10 cellular contexts compared by ENCODE assay signal in the genomic region with DNA sequence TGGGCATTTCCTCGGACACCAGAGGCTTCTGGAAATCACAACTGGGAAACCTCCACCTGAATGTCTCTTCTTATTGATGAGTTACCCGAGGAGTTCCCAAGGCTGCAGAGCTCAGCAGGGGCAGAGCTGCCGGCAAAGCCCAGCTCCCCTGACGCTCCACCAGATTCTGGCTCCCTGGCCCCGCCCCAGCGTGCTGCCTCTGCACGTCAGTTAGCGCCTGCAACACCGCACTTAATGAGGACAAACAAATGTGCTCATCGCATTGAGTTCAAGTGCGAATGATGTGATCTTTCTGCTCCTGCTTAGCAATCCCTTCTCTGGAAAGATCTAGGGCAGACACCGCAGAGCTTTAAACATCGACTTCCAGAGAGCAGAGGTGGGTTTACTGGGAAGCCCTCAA. TPM values are rescaled to one million over a fixed set of nuclear protein-coding genes. Genes with fewer than 3 reads are reported as not detected.
DNase-seq lines count a peak whose midpoint lies in the region; ATAC-seq and TF ChIP-seq lines count a peak whose summit lies in the region.
"Had no signal": no experiment of that assay in that cellular context is flagged by ENCODE, and none has a peak within 500 bp of the region (broad histone marks: within the 10 kb centered on the region; RNA-seq: fewer than 3 reads in every experiment).

No MANE protein-coding gene starts in this region.

- POLR2A ChIA-PET in activated CD4-positive, alpha-beta T cell treated with anti-CD3 and anti-CD28 coated beads for 36 hours (lab: Charles Lee), result no interaction called here
- POLR2A ChIA-PET in activated CD8-positive, alpha-beta T cell treated with anti-CD3 and anti-CD28 coated beads for 36 hours (lab: Charles Lee), result no interaction called here

- TF ChIP-seq CTCF in activated CD8-positive, alpha-beta T cell treated with anti-CD3 and anti-CD28 coated beads for 36 hours (IDR thresholded peaks at IDR 0.05), result no peak
- TF ChIP-seq CTCF in fibroblast of pulmonary artery (IDR thresholded peaks at IDR 0.05; ENCODE audit: low read length, missing control alignments) (no peak), osteocyte (IDR thresholded peaks at IDR 0.05) (no peak)

- peak; percentile 71 for ATAC-seq in activated CD4-positive, alpha-beta T cell treated with anti-CD3 and anti-CD28 coated beads for 36 hours
- ATAC-seq in activated CD8-positive, alpha-beta T cell treated with anti-CD3 and anti-CD28 coated beads for 36 hours, result peak; percentile 66
- ATAC-seq in GM18520 (IDR thresholded peaks at IDR 0.05; ENCODE audit: unreplicated experiment), result no peak
- ATAC-seq in HG03342 (IDR thresholded peaks at IDR 0.05; ENCODE audit: unreplicated experiment), result no peak

- no peak overlapping the region for H3K4me3 Mint-ChIP-seq in activated CD4-positive, alpha-beta T cell treated with anti-CD3 and anti-CD28 coated beads for 36 hours
- H3K4me3 Mint-ChIP-seq in activated CD8-positive, alpha-beta T cell treated with anti-CD3 and anti-CD28 coated beads for 36 hours, result peak overlapping the region; percentile 33
- H3K4me3 Mint-ChIP-seq in osteocyte (ENCODE audit: unreplicated experiment), result peak overlapping the region; percentile 62

- no peaks in the 10 kb centered on the region for H3K9me3 Mint-ChIP-seq in activated CD4-positive, alpha-beta T cell treated with anti-CD3 and anti-CD28 coated beads for 36 hours (ENCODE audit: low read depth)
- H3K9me3 Mint-ChIP-seq in activated CD8-positive, alpha-beta T cell treated with anti-CD3 and anti-CD28 coated beads for 36 hours, result peaks cover 2% of the 10 kb centered on the region
- H3K9me3 Mint-ChIP-seq in osteocyte (ENCODE audit: unreplicated experiment), result no peaks in the 10 kb centered on the region

- peaks cover 7% of the 10 kb centered on the region for H3K27me3 Mint-ChIP-seq in activated CD4-positive, alpha-beta T cell treated with anti-CD3 and anti-CD28 coated beads for 36 hours
- H3K27me3 Mint-ChIP-seq in activated CD8-positive, alpha-beta T cell treated with anti-CD3 and anti-CD28 coated beads for 36 hours, result peaks cover 11% of the 10 kb centered on the region
- H3K27me3 Mint-ChIP-seq in osteocyte (ENCODE audit: unreplicated experiment), result peaks cover 31% of the 10 kb centered on the region

- H3K4me1 Mint-ChIP-seq in activated CD4-positive, alpha-beta T cell treated with anti-CD3 and anti-CD28 coated beads for 36 hours, result peaks cover 11% of the 10 kb centered on the region
- peaks cover 3% of the 10 kb centered on the region for H3K4me1 Mint-ChIP-seq in activated CD8-positive, alpha-beta T cell treated with anti-CD3 and anti-CD28 coated beads for 36 hours (ENCODE audit: low read depth)
- peaks cover 19% of the 10 kb centered on the region for H3K4me1 Mint-ChIP-seq in osteocyte (ENCODE audit: unreplicated experiment)

- H3K4me3 ChIP-seq in fibroblast of pulmonary artery (replicated peaks; ENCODE audit: low read depth, low read length), result no peak overlapping the region
- H3K4me3 ChIP-seq: BLaER1 treated with 17β-estradiol and CSF1 and Interleukin-3, amounts not matched to agents 10 nM and 100 nM; SJSA1 had no signal

- peak; percentile 63 for DNase-seq in activated CD4-positive, alpha-beta T cell treated with anti-CD3 and anti-CD28 coated beads for 36 hours
- no peak for DNase-seq in activated CD4-positive, alpha-beta T cell treated with anti-CD3 and anti-CD28 coated beads for 1 hour
- DNase-seq in activated CD8-positive, alpha-beta T cell treated with anti-CD3 and anti-CD28 coated beads for 36 hours, result peak; percentile 57
- DNase-seq in fibroblast of pulmonary artery (ENCODE audit: low read depth) (peak; percentile 33), osteocyte (ENCODE audit: extremely low spot score, unreplicated experiment) (no peak), middle frontal gyrus (ENCODE audit: extremely low spot score, low spot score) (no peak)

- no peaks in the 10 kb centered on the region for H3K36me3 Mint-ChIP-seq in activated CD4-positive, alpha-beta T cell treated with anti-CD3 and anti-CD28 coated beads for 36 hours (ENCODE audit: low read depth)
- no peaks in the 10 kb centered on the region for H3K36me3 Mint-ChIP-seq in activated CD8-positive, alpha-beta T cell treated with anti-CD3 and anti-CD28 coated beads for 36 hours (ENCODE audit: low read depth)
- H3K36me3 Mint-ChIP-seq in osteocyte (ENCODE audit: unreplicated experiment), result no peaks in the 10 kb centered on the region

- CTCF ChIA-PET in activated CD4-positive, alpha-beta T cell treated with anti-CD3 and anti-CD28 coated beads for 36 hours (lab: Charles Lee), result interaction anchor here (1.0 to 2.1 kb wide), 2 partner anchors 90 to 169 kb away, joined by 3 to 8 read pairs; no protein-coding TSS in a partner anchor
- CTCF ChIA-PET in activated CD8-positive, alpha-beta T cell treated with anti-CD3 and anti-CD28 coated beads for 36 hours (lab: Charles Lee), result interaction anchor here (0.9 to 1.4 kb wide), 3 partner anchors 13 to 145 kb away, joined by 3 read pairs; no protein-coding TSS in a partner anchor

- intact Hi-C loops in activated CD4-positive, alpha-beta T cell treated with anti-CD3 and anti-CD28 coated beads for 36 hours (cut with DNase I, micrococcal nuclease), result no loop called here
- intact Hi-C loops in activated CD8-positive, alpha-beta T cell treated with anti-CD3 and anti-CD28 coated beads for 36 hours (cut with micrococcal nuclease), result no loop called here

- H3K27ac Mint-ChIP-seq in activated CD4-positive, alpha-beta T cell treated with anti-CD3 and anti-CD28 coated beads for 36 hours, result no peak overlapping the region
- H3K27ac Mint-ChIP-seq in activated CD8-positive, alpha-beta T cell treated with anti-CD3 and anti-CD28 coated beads for 36 hours, result no peak overlapping the region
- H3K27ac Mint-ChIP-seq in osteocyte (ENCODE audit: unreplicated experiment), result no peak overlapping the region

RNA-seq across cellular contexts. Expression of gene FBXW7, which starts 55.5 kb away (rescaled TPM):
- total RNA-seq in activated CD4-positive, alpha-beta T cell treated with anti-CD3 and anti-CD28 coated beads for 36 hours, result 10 to 100 TPM; 29.8 to 31.6 TPM
- 10 to 100 TPM; 32.6 to 35.1 TPM for total RNA-seq in activated CD8-positive, alpha-beta T cell treated with anti-CD3 and anti-CD28 coated beads for 36 hours
- 21.0 and 21.5 TPM in 2 replicates for total RNA-seq in osteocyte

Comparison
In these comparisons a context has a peak if more than half of its experiments do, and no peak if none do; other contexts are left out.
1. DNase-seq: peak in activated CD4-positive, alpha-beta T cell treated with anti-CD3 and anti-CD28 coated beads for 36 hours (single experiment), activated CD8-positive, alpha-beta T cell treated with anti-CD3 and anti-CD28 coated beads for 36 hours (single experiment) and fibroblast of pulmonary artery (single experiment); none in activated CD4-positive, alpha-beta T cell treated with anti-CD3 and anti-CD28 coated beads for 1 hour (single experiment), osteocyte (single experiment) and middle frontal gyrus (single experiment).
2. ATAC-seq: peak in activated CD4-positive, alpha-beta T cell treated with anti-CD3 and anti-CD28 coated beads for 36 hours (single experiment) and activated CD8-positive, alpha-beta T cell treated with anti-CD3 and anti-CD28 coated beads for 36 hours (single experiment); none in GM18520 (single experiment) and HG03342 (single experiment).